In genomic region chr12:75656650-75657049, GRCh38 we compare ENCODE assay signal across 12 cellular contexts.
A peak's percentile ranks its signal among the peaks of the same experiment; 100 is the strongest.
DNase-seq lines count a peak whose midpoint lies in the region; ATAC-seq and TF ChIP-seq lines count a peak whose summit lies in the region.
"Had no signal": no experiment of that assay in that cellular context is flagged by ENCODE, and none has a peak within 500 bp of the region (broad histone marks: within the 10 kb centered on the region; RNA-seq: fewer than 3 reads in every experiment).

No MANE protein-coding gene starts in this region.

- no peak for TF ChIP-seq CTCF in RWPE2 (IDR thresholded peaks at IDR 0.05; ENCODE audit: poor library complexity, severe bottlenecking)

- DNase-seq in NCI-H2029 (lab: John Stamatoyannopoulos, UW) (peak; percentile 3), NCI-H2029 treated with DMSO at 0.1 percent for 48 hours (lab: John Stamatoyannopoulos, UW) (no peak), RWPE2 (ENCODE audit: low spot score) (peak; percentile 94), fibroblast of gingiva (ENCODE audit: low read depth) (peak; percentile 67), T1000 (lab: John Stamatoyannopoulos, UW) (no peak)
- no peak for DNase-seq in activated CD4-positive, CD25-positive, alpha-beta regulatory T cell (lab: John Stamatoyannopoulos, UW)
- DNase-seq: gastrocnemius medialis, NCI-H2171 treated with DMSO at 0.1 percent for 48 hours had no signal

- H3K9ac ChIP-seq in skeletal muscle satellite cell (ENCODE audit: low read depth, low read length) = peak overlapping the region; percentile 14

- H3K36me3 ChIP-seq in RWPE2 (ENCODE audit: low read depth) = no peaks in the 10 kb centered on the region
- no peaks in the 10 kb centered on the region for H3K36me3 ChIP-seq in skeletal muscle satellite cell (ENCODE audit: insufficient read depth, low read length)
- H3K36me3 ChIP-seq: gastrocnemius medialis, right lobe of liver had no signal

- H3K27ac ChIP-seq in RWPE2 (ENCODE audit: poor library complexity, severe bottlenecking) = peak overlapping the region; percentile 98
- H3K27ac ChIP-seq: 22Rv1, gastrocnemius medialis, right lobe of liver had no signal

- no peaks in the 10 kb centered on the region for H3K9me3 ChIP-seq in RWPE2 (ENCODE audit: severe bottlenecking)
- no peaks in the 10 kb centered on the region for H3K9me3 ChIP-seq in skeletal muscle satellite cell (replicated peaks; ENCODE audit: low read length)
- H3K9me3 ChIP-seq: gastrocnemius medialis, right lobe of liver had no signal

- ATAC-seq in RWPE2 (ENCODE audit: low read depth) = peak; percentile 89
- ATAC-seq in HG02678 (IDR thresholded peaks at IDR 0.05; ENCODE audit: unreplicated experiment) = no peak
- ATAC-seq: gastrocnemius medialis had no signal

- no peak overlapping the region for H3K4me2 ChIP-seq in skeletal muscle satellite cell (ENCODE audit: low read length)

- H3K4me1 ChIP-seq in RWPE2 (ENCODE audit: insufficient read depth, poor library complexity, severe bottlenecking) (peaks cover 63% of the 10 kb centered on the region), skeletal muscle satellite cell (ENCODE audit: control insufficient read depth, insufficient read depth, low read length) (peaks cover 54% of the 10 kb centered on the region)
- H3K4me1 ChIP-seq: gastrocnemius medialis had no signal

- no peak overlapping the region for H3K4me3 ChIP-seq in RWPE2 (ENCODE audit: severe bottlenecking)
- H3K4me3 ChIP-seq in skeletal muscle satellite cell (ENCODE audit: low read length) = no peak overlapping the region
- H3K4me3 ChIP-seq: gastrocnemius medialis, right lobe of liver had no signal

- H3K27me3 ChIP-seq in RWPE2 (ENCODE audit: insufficient read depth, poor library complexity, severe bottlenecking) = no peaks in the 10 kb centered on the region
- H3K27me3 ChIP-seq in skeletal muscle satellite cell (ENCODE audit: control insufficient read depth, insufficient read depth, low read length) = no peaks in the 10 kb centered on the region
- H3K27me3 ChIP-seq: gastrocnemius medialis, right lobe of liver had no signal

Comparison
In these comparisons a context has a peak if more than half of its experiments do, and no peak if none do; other contexts are left out.
1. DNase-seq: peak in NCI-H2029 (single experiment), RWPE2 (single experiment) and fibroblast of gingiva (single experiment); none in NCI-H2029 treated with DMSO at 0.1 percent for 48 hours (single experiment), activated CD4-positive, CD25-positive, alpha-beta regulatory T cell (0 of 4) and T1000 (single experiment).